ENCODE assay signal across 26 cellular contexts in the genomic region with DNA sequence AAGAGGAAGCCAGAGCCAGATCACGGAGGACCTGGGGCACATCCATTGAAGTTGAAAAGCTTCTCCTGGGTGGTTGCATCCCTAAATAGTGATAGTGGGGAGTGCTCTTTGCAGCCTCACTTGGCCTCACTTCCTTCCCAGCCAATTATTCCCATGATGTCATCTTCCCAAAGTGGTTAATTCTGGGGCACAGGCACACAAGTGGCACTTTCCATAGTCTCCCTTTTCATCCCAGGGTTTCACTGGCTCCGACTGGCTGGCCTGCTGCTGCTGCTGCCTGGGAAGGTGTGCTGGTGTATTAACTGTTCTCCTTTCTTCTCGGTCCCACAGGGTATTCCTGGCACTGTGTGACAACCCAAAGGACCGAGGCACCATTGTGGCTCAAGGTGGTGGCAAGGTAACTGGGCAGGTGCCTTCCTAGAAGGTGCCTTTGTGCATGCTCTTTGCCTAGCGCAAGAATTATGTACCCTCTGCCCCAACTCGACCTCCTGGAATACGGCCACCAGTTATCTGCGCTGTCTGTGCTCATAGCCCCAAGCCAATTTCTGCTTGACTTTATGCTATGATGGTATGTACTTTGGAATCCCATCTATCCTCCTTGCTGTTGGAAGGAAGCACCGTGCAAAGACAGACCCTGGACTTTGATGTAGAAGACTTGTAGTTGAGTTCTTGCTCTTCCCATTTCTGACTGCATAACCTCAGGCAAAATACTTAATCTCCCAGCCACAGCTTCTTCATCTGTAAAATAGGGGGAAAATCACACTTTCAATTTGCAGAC. TPM values are rescaled to one million over a fixed set of nuclear protein-coding genes. Genes with fewer than 3 reads are reported as not detected.
"Had no signal": no experiment of that assay in that cellular context is flagged by ENCODE, and none has a peak within 500 bp of the region (broad histone marks: within the 10 kb centered on the region; RNA-seq: fewer than 3 reads in every experiment).

No MANE protein-coding gene starts in this region.

- H3K36me3 Mint-ChIP-seq: mesothelial cell of epicardium, neural progenitor cell had no signal

- H3K27ac Mint-ChIP-seq: activated naive CD4-positive, alpha-beta T cell treated with anti-CD3 and anti-CD28 coated beads for 36 hours; activated T-cell treated with anti-CD3 and anti-CD28 coated beads, Interleukin-2, amount 50 U/mL, for 24 hours; activated T-helper 2 cell treated with anti-CD3 and anti-CD28 coated beads, Interferon-gamma antibody, Interleukin-2, Interleukin-4, amounts not matched to agents 10 μg/mL and 5 μg/mL and 100 μg/mL, durations not matched to agents 14 hours and 24 hours and 36 hours; mesothelial cell of epicardium; progenitor cell of endocrine pancreas had no signal

- H3K9me3 Mint-ChIP-seq: activated naive CD4-positive, alpha-beta T cell treated with anti-CD3 and anti-CD28 coated beads for 36 hours; activated T-cell treated with anti-CD3 and anti-CD28 coated beads, Interleukin-2, amount 50 U/mL, for 24 hours had no signal

- H3K27me3 ChIP-seq: adrenal gland, breast epithelium, neural progenitor cell, tibial nerve, uterus had no signal

- DNase-seq: activated CD4-positive, alpha-beta T cell treated with anti-CD3 and anti-CD28 coated beads for 48 hours; activated CD4-positive, CD25-positive, alpha-beta regulatory T cell; activated naive CD4-positive, alpha-beta T cell treated with anti-CD3 and anti-CD28 coated beads for 36 hours; activated T-cell treated with anti-CD3 and anti-CD28 coated beads, Interleukin-2, amount 50 U/mL, for 24 hours; adrenal gland; effector CD8-positive, alpha-beta T cell; left cardiac atrium; right cardiac atrium; SK-N-SH; stimulated activated naive CD8-positive, alpha-beta T cell treated with anti-CD3 and anti-CD28 coated beads, Interleukin-15, Interleukin-2, amounts not matched to agents 100 U/mL and 50 U/mL, for 24 hours; substantia nigra; T-helper 9 cell; uterus had no signal

- H3K9me3 ChIP-seq: adrenal gland, breast epithelium, esophagus muscularis mucosa, SK-N-SH, tibial nerve, uterus had no signal

- H3K36me3 ChIP-seq: adrenal gland, breast epithelium, neural progenitor cell, tibial nerve, uterus had no signal

- ATAC-seq: left cardiac atrium; right cardiac atrium; stimulated activated naive CD8-positive, alpha-beta T cell treated with anti-CD3 and anti-CD28 coated beads, Interleukin-15, Interleukin-2, amounts not matched to agents 100 U/mL and 50 U/mL, for 24 hours had no signal

- H3K27ac ChIP-seq: adrenal gland, breast epithelium, esophagus muscularis mucosa, neural progenitor cell, tibial nerve, uterus had no signal

- H3K4me3 ChIP-seq: adrenal gland, breast epithelium, esophagus muscularis mucosa, lung, neural progenitor cell, tibial nerve, uterus had no signal

- H3K27me3 Mint-ChIP-seq: activated T-cell treated with anti-CD3 and anti-CD28 coated beads, Interleukin-2, amount 50 U/mL, for 24 hours had no signal

- H3K4me3 Mint-ChIP-seq: activated naive CD4-positive, alpha-beta T cell treated with anti-CD3 and anti-CD28 coated beads for 36 hours; activated T-cell treated with anti-CD3 and anti-CD28 coated beads, Interleukin-2, amount 50 U/mL, for 24 hours; mesothelial cell of epicardium; neural progenitor cell had no signal

- H3K4me1 Mint-ChIP-seq: mesothelial cell of epicardium, neural progenitor cell had no signal

- H3K4me1 ChIP-seq: adrenal gland, breast epithelium, esophagus muscularis mucosa, neural progenitor cell, tibial nerve, uterus had no signal

RNA-seq across cellular contexts. Expression of a gene that starts 18.4 kb away (rescaled TPM):
- total RNA-seq: activated naive CD4-positive, alpha-beta T cell treated with anti-CD3 and anti-CD28 coated beads for 36 hours; activated T-helper 2 cell treated with anti-CD3 and anti-CD28 coated beads, Interferon-gamma antibody, Interleukin-2, Interleukin-4, amounts not matched to agents 10 μg/mL and 5 μg/mL and 100 μg/mL, durations not matched to agents 14 hours and 24 hours and 36 hours; adrenal gland; astrocyte; breast epithelium; cerebellum; endothelial cell of umbilical vein; esophagus muscularis mucosa; left cardiac atrium; lung; mesothelial cell of epicardium; osteoblast; progenitor cell of endocrine pancreas; right cardiac atrium; skeletal muscle tissue; tibial nerve; uterus had no signal
- polyA plus RNA-seq: adrenal gland, endothelial cell of umbilical vein, right cardiac atrium, SK-N-SH had no signal

RNA-seq across cellular contexts. Expression of a gene that starts 28.2 kb away (rescaled TPM):
- total RNA-seq: activated T-helper 2 cell treated with anti-CD3 and anti-CD28 coated beads, Interferon-gamma antibody, Interleukin-2, Interleukin-4, amounts not matched to agents 10 μg/mL and 5 μg/mL and 100 μg/mL, durations not matched to agents 14 hours and 24 hours and 36 hours; breast epithelium; cerebellum; endothelial cell of umbilical vein; mesothelial cell of epicardium; osteoblast; progenitor cell of endocrine pancreas; tibial nerve had no signal
- polyA plus RNA-seq: endothelial cell of umbilical vein, SK-N-SH had no signal

RNA-seq across cellular contexts. Expression of a gene that starts 54.4 kb away (rescaled TPM):
- total RNA-seq: activated naive CD4-positive, alpha-beta T cell treated with anti-CD3 and anti-CD28 coated beads for 36 hours; activated T-helper 2 cell treated with anti-CD3 and anti-CD28 coated beads, Interferon-gamma antibody, Interleukin-2, Interleukin-4, amounts not matched to agents 10 μg/mL and 5 μg/mL and 100 μg/mL, durations not matched to agents 14 hours and 24 hours and 36 hours; adrenal gland; astrocyte; breast epithelium; cerebellum; endothelial cell of umbilical vein; esophagus muscularis mucosa; left cardiac atrium; lung; mesothelial cell of epicardium; osteoblast; progenitor cell of endocrine pancreas; right cardiac atrium; skeletal muscle tissue; tibial nerve; uterus had no signal
- polyA plus RNA-seq: adrenal gland, endothelial cell of umbilical vein, lung, right cardiac atrium, SK-N-SH had no signal
